8 cellular contexts compared by ENCODE assay signal in the genomic region with DNA sequence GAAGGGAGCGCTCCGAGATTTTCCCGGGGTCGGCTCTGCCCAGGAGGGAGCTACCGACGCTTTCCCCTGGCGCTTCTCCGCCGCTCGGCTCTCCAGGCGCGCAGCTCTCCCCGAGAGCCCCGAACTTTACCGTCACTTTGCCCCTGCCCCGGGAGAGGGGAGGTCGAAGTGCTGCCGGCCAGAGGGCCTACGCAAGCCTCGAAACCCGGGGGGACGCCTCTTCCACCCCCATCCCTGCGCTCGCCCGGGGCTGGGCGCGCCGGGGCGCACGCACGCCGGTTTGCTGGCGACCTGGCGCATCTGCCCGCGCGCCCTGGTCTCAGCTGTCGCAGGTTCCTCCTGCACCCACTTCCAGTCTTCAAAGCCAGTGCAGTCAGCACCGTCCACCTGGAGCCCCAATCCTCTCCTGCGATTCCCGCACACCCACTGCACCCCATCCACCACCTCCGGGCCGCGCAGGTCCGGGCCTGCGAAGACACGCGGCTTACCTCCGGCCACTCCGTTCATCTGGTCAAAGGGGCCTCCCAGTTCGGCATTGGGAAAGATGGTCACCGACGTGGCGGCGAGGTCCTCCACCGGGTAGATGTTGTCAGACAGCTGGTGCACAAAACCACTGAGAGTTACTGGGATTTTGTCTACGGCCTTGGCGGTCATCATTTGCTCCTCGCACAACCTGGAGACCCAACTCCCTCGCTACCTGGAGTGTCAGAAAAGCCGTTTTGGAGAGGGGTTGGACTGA. TPM values are rescaled to one million over a fixed set of nuclear protein-coding genes. Genes with fewer than 3 reads are reported as not detected.
A peak's percentile ranks its signal among the peaks of the same experiment; 100 is the strongest.
DNase-seq lines count a peak whose midpoint lies in the region; ATAC-seq and TF ChIP-seq lines count a peak whose summit lies in the region.

No MANE protein-coding gene starts in this region.

- peak overlapping the region; percentile 99 for H3K4me3 Mint-ChIP-seq in glutamatergic neuron (ENCODE audit: unreplicated experiment)
- peak overlapping the region; percentile 90 for H3K4me3 Mint-ChIP-seq in progenitor cell of endocrine pancreas (ENCODE audit: low read depth)

- peaks cover 33% of the 10 kb centered on the region for H3K27me3 Mint-ChIP-seq in glutamatergic neuron (ENCODE audit: unreplicated experiment)
- H3K27me3 Mint-ChIP-seq in progenitor cell of endocrine pancreas = peaks cover 85% of the 10 kb centered on the region

- under 1% methylated on average over 59 of the region's 61 CpGs for WGBS in HUES64

- H3K9me3 Mint-ChIP-seq in glutamatergic neuron (ENCODE audit: unreplicated experiment) (peaks cover 16% of the 10 kb centered on the region), progenitor cell of endocrine pancreas (ENCODE audit: low read depth) (no peaks in the 10 kb centered on the region)

- H3K27ac Mint-ChIP-seq in glutamatergic neuron (ENCODE audit: unreplicated experiment) = peak overlapping the region; percentile 17
- peak overlapping the region; percentile 95 for H3K27ac Mint-ChIP-seq in progenitor cell of endocrine pancreas

- H3K4me3 ChIP-seq in HUES64 (ENCODE audit: low read length) = peak overlapping the region; percentile 67

- no peak overlapping the region for H3K27ac ChIP-seq in HUES64 (ENCODE audit: low read depth, low read length)

- H3K4me1 ChIP-seq in HUES64 (ENCODE audit: insufficient read depth, low read length) = peaks cover 5% of the 10 kb centered on the region; the same call in 1 of the 2 replicates

- peaks cover 12% of the 10 kb centered on the region for H3K4me1 Mint-ChIP-seq in glutamatergic neuron (ENCODE audit: low read depth, unreplicated experiment)
- peaks cover 19% of the 10 kb centered on the region for H3K4me1 Mint-ChIP-seq in progenitor cell of endocrine pancreas (ENCODE audit: low read depth)

- DNase-seq in activated T-cell treated with anti-CD3 and anti-CD28 coated beads, Interleukin-2, amount 50 U/mL, for 1 hour = peak; percentile 63
- peak; percentile 36 for DNase-seq in glutamatergic neuron
- DNase-seq in progenitor cell of endocrine pancreas (ENCODE audit: low spot score, unreplicated experiment) = peak; percentile 15
- no peak for DNase-seq in GF-D8 (lab: John Stamatoyannopoulos, UW)
- no peak for DNase-seq in NCI-H524 treated with DMSO at 0.1 percent for 48 hours (lab: John Stamatoyannopoulos, UW)
- DNase-seq in NOMO-1 (lab: John Stamatoyannopoulos, UW; ENCODE audit: unreplicated experiment in 2 of 2) = no peak

- no peaks in the 10 kb centered on the region for H3K36me3 ChIP-seq in HUES64 (ENCODE audit: insufficient read depth, low read length)

- peaks cover 76% of the 10 kb centered on the region for H3K27me3 ChIP-seq in HUES64 (ENCODE audit: insufficient read depth, low read length)

- no peak for ATAC-seq in esophagus mucosa

- TF ChIP-seq CTCF in glutamatergic neuron (IDR thresholded peaks at IDR 0.05; ENCODE audit: partially characterized antibody, unreplicated experiment) = no peak
- TF ChIP-seq CTCF in progenitor cell of endocrine pancreas (IDR thresholded peaks at IDR 0.05; ENCODE audit: unreplicated experiment) = no peak

- 0 out of 2 replicates have a peak, but pooled peaks cover 2% of the 10 kb centered on the region for H3K9me3 ChIP-seq in HUES64 (ENCODE audit: insufficient read depth, low read depth, low read length)

- H3K9ac ChIP-seq in HUES64 (ENCODE audit: low read depth, low read length) = peak overlapping the region; percentile 56

- no peaks in the 10 kb centered on the region for H3K36me3 Mint-ChIP-seq in glutamatergic neuron (ENCODE audit: unreplicated experiment)
- H3K36me3 Mint-ChIP-seq in progenitor cell of endocrine pancreas (ENCODE audit: insufficient read depth) = no peaks in the 10 kb centered on the region

RNA-seq across cellular contexts. Expression of a gene that starts 0.6 kb away (rescaled TPM):
- polyA plus RNA-seq in HUES64 (2013, experiment 1 of 2) = 5.9 TPM
- polyA plus RNA-seq in HUES64 (2013, experiment 2 of 2) = 8.8 TPM
- 0.37 TPM for total RNA-seq in glutamatergic neuron (ENCODE audit: unreplicated experiment)
- total RNA-seq in progenitor cell of endocrine pancreas = 0.71 and 1.1 TPM in 2 replicates
- 0.96 TPM for total RNA-seq in esophagus mucosa

RNA-seq across cellular contexts. Expression of a gene that starts 11.0 kb away (rescaled TPM):
- 26.3 TPM for polyA plus RNA-seq in HUES64 (2013, experiment 1 of 2)
- polyA plus RNA-seq in HUES64 (2013, experiment 2 of 2) = 26.9 TPM
- total RNA-seq in glutamatergic neuron (ENCODE audit: unreplicated experiment) (32.5 TPM), progenitor cell of endocrine pancreas (22.6 and 22.9 TPM in 2 replicates), esophagus mucosa (10.0 TPM)

Comparison
In these comparisons a context has a peak if more than half of its experiments do, and no peak if none do; other contexts are left out.
1. DNase-seq: peak in activated T-cell treated with anti-CD3 and anti-CD28 coated beads, Interleukin-2, amount 50 U/mL, for 1 hour (single experiment), glutamatergic neuron (single experiment) and progenitor cell of endocrine pancreas (single experiment); none in GF-D8 (single experiment), NCI-H524 treated with DMSO at 0.1 percent for 48 hours (single experiment) and NOMO-1 (0 of 2).